Comparison of ENCODE assay signal across 1 cellular context in the genomic region with DNA sequence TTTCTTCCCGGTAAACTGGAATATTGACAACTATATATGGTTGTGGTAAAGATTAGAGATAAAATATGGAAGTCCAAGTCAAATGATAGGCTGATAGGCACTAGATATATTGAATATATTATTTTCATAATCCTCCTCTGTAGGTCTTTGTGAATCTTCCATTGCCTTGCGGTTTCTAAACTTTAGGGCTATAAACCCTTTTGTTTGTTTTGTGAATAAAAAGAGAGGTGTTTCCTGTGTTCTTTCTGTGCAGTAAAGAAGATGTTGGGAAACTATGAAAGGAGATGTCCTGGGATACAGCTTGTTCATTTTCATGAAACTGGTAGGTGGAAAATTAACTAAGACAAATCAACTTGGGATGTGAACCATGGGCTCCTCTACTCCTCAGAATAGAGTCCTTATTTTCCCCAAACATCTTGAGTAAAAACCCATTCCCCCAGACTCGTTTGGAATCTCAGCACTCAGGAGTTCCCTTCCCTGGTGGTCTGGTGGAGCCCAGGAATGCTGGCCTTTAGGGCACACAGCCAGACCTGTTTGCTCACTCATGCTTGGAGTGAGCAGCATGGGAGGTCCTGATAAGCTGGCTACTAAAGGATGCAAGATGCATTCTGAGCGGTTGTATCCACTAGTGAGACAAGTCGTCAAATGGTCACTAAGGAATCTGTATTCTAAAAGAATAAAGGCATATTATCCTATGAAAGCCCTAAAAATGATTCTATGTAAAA.
TF ChIP-seq lines count a peak whose summit lies in the region.

No MANE protein-coding gene starts in this region.

TF ChIP-seq in GM23338, 12 proteins besides CTCF, POLR2A, EP300 and RAD21:
- TF ChIP-seq STAT1 (IDR thresholded peaks at IDR 0.05; ENCODE audit: unreplicated experiment) (no peak), ZNF331 (CRISPR knock-in tag; IDR thresholded peaks at IDR 0.05; ENCODE audit: low read depth) (no peak), NANOG (IDR thresholded peaks at IDR 0.05; ENCODE audit: borderline replicate concordance) (no peak), CREB1 (CRISPR knock-in tag; IDR thresholded peaks at IDR 0.05; ENCODE audit: low read depth) (no peak), EZH2 (IDR thresholded peaks at IDR 0.05; ENCODE audit: low read depth, unreplicated experiment) (no peak), EZH2phosphoT487 (IDR thresholded peaks at IDR 0.05; ENCODE audit: unreplicated experiment) (no peak)
- TF ChIP-seq, protein P1, sequence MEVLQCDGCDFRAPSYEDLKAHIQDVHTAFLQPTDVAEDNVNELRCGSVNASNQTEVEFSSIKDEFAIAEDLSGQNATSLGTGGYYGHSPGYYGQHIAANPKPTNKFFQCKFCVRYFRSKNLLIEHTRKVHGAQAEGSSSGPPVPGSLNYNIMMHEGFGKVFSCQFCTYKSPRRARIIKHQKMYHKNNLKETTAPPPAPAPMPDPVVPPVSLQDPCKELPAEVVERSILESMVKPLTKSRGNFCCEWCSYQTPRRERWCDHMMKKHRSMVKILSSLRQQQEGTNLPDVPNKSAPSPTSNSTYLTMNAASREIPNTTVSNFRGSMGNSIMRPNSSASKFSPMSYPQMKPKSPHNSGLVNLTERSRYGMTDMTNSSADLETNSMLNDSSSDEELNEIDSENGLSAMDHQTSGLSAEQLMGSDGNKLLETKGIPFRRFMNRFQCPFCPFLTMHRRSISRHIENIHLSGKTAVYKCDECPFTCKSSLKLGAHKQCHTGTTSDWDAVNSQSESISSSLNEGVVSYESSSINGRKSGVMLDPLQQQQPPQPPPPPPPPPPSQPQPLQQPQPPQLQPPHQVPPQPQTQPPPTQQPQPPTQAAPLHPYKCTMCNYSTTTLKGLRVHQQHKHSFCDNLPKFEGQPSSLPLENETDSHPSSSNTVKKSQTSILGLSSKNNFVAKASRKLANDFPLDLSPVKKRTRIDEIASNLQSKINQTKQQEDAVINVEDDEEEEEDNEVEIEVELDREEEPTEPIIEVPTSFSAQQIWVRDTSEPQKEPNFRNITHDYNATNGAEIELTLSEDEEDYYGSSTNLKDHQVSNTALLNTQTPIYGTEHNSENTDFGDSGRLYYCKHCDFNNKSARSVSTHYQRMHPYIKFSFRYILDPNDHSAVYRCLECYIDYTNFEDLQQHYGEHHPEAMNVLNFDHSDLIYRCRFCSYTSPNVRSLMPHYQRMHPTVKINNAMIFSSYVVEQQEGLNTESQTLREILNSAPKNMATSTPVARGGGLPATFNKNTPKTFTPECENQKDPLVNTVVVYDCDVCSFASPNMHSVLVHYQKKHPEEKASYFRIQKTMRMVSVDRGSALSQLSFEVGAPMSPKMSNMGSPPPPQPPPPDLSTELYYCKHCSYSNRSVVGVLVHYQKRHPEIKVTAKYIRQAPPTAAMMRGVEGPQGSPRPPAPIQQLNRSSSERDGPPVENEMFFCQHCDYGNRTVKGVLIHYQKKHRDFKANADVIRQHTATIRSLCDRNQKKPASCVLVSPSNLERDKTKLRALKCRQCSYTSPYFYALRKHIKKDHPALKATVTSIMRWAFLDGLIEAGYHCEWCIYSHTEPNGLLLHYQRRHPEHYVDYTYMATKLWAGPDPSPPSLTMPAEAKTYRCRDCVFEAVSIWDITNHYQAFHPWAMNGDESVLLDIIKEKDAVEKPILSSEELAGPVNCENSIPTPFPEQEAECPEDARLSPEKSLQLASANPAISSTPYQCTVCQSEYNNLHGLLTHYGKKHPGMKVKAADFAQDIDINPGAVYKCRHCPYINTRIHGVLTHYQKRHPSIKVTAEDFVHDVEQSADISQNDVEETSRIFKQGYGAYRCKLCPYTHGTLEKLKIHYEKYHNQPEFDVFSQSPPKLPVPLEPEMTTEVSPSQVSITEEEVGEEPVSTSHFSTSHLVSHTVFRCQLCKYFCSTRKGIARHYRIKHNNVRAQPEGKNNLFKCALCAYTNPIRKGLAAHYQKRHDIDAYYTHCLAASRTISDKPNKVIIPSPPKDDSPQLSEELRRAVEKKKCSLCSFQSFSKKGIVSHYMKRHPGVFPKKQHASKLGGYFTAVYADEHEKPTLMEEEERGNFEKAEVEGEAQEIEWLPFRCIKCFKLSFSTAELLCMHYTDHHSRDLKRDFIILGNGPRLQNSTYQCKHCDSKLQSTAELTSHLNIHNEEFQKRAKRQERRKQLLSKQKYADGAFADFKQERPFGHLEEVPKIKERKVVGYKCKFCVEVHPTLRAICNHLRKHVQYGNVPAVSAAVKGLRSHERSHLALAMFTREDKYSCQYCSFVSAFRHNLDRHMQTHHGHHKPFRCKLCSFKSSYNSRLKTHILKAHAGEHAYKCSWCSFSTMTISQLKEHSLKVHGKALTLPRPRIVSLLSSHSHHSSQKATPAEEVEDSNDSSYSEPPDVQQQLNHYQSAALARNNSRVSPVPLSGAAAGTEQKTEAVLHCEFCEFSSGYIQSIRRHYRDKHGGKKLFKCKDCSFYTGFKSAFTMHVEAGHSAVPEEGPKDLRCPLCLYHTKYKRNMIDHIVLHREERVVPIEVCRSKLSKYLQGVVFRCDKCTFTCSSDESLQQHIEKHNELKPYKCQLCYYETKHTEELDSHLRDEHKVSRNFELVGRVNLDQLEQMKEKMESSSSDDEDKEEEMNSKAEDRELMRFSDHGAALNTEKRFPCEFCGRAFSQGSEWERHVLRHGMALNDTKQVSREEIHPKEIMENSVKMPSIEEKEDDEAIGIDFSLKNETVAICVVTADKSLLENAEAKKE (CRISPR knock-in tag; IDR thresholded peaks at IDR 0.05) = no peak
- TF ChIP-seq, protein P2, sequence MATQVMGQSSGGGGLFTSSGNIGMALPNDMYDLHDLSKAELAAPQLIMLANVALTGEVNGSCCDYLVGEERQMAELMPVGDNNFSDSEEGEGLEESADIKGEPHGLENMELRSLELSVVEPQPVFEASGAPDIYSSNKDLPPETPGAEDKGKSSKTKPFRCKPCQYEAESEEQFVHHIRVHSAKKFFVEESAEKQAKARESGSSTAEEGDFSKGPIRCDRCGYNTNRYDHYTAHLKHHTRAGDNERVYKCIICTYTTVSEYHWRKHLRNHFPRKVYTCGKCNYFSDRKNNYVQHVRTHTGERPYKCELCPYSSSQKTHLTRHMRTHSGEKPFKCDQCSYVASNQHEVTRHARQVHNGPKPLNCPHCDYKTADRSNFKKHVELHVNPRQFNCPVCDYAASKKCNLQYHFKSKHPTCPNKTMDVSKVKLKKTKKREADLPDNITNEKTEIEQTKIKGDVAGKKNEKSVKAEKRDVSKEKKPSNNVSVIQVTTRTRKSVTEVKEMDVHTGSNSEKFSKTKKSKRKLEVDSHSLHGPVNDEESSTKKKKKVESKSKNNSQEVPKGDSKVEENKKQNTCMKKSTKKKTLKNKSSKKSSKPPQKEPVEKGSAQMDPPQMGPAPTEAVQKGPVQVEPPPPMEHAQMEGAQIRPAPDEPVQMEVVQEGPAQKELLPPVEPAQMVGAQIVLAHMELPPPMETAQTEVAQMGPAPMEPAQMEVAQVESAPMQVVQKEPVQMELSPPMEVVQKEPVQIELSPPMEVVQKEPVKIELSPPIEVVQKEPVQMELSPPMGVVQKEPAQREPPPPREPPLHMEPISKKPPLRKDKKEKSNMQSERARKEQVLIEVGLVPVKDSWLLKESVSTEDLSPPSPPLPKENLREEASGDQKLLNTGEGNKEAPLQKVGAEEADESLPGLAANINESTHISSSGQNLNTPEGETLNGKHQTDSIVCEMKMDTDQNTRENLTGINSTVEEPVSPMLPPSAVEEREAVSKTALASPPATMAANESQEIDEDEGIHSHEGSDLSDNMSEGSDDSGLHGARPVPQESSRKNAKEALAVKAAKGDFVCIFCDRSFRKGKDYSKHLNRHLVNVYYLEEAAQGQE (IDR thresholded peaks at IDR 0.05; ENCODE audit: unreplicated experiment) = no peak
